ENCODE assay signal across 8 cellular contexts in genomic region chr1:200150721-200151120, GRCh38.
A peak's percentile ranks its signal among the peaks of the same experiment; 100 is the strongest.
DNase-seq lines count a peak whose midpoint lies in the region; ATAC-seq, FAIRE-seq and TF ChIP-seq lines count a peak whose summit lies in the region.

No MANE protein-coding gene starts in this region.

- H3K27me3 Mint-ChIP-seq in astrocyte (ENCODE audit: low read depth, unreplicated experiment), result no peaks in the 10 kb centered on the region
- H3K27me3 Mint-ChIP-seq in progenitor cell of endocrine pancreas, result no peaks in the 10 kb centered on the region

- H3K9me3 Mint-ChIP-seq in astrocyte (ENCODE audit: unreplicated experiment), result no peaks in the 10 kb centered on the region
- H3K9me3 Mint-ChIP-seq in progenitor cell of endocrine pancreas (ENCODE audit: low read depth), result peaks cover 3% of the 10 kb centered on the region

- H2AFZ ChIP-seq in astrocyte (ENCODE audit: low read depth, low read length), result no peak overlapping the region

- H4K20me1 ChIP-seq in astrocyte (ENCODE audit: insufficient read depth, low read length), result no peaks in the 10 kb centered on the region

- H3K4me3 ChIP-seq in BJ (ENCODE audit: low read depth, low read length) (no peak overlapping the region), astrocyte (ENCODE audit: insufficient read depth, low read depth, low read length) (no peak overlapping the region)

- H3K9ac ChIP-seq in astrocyte (ENCODE audit: low read length), result no peak overlapping the region

- H3K4me1 Mint-ChIP-seq in astrocyte (ENCODE audit: low read depth, unreplicated experiment) (peaks cover 15% of the 10 kb centered on the region), progenitor cell of endocrine pancreas (ENCODE audit: low read depth) (peaks cover 17% of the 10 kb centered on the region)

- H3K4me3 Mint-ChIP-seq in astrocyte (ENCODE audit: unreplicated experiment), result no peak overlapping the region
- no peak overlapping the region for H3K4me3 Mint-ChIP-seq in progenitor cell of endocrine pancreas (ENCODE audit: low read depth)

- H3K27me3 ChIP-seq in BJ (ENCODE audit: control insufficient read depth, insufficient read depth, low read length) (no peaks in the 10 kb centered on the region), astrocyte (ENCODE audit: insufficient read depth, low read length) (no peaks in the 10 kb centered on the region)

- H3K36me3 Mint-ChIP-seq in astrocyte (ENCODE audit: low read depth, unreplicated experiment) (no peaks in the 10 kb centered on the region), progenitor cell of endocrine pancreas (ENCODE audit: insufficient read depth) (peaks cover 11% of the 10 kb centered on the region)

- no peak overlapping the region for H3K27ac ChIP-seq in astrocyte (ENCODE audit: low read depth, low read length)

- TF ChIP-seq CTCF in BJ (IDR thresholded peaks at IDR 0.05; ENCODE audit: insufficient read depth, low read depth, low read length) (no peak), astrocyte (IDR thresholded peaks at IDR 0.05; ENCODE audit: insufficient read depth, low read depth, low read length) (no peak), progenitor cell of endocrine pancreas (IDR thresholded peaks at IDR 0.05; ENCODE audit: unreplicated experiment) (no peak)

- H3K4me2 ChIP-seq in astrocyte (ENCODE audit: low read length), result peak overlapping the region; percentile 5

- peak; percentile 40 for ATAC-seq in GM19351 (IDR thresholded peaks at IDR 0.05; ENCODE audit: unreplicated experiment)

- CTCF ChIA-PET in BJ (lab: Yijun Ruan, JAX), result interaction anchor here (0.6 to 1.0 kb wide), 2 partner anchors 11 to 73 kb away, joined by 3 read pairs; no protein-coding TSS in a partner anchor

- H3K9me3 ChIP-seq in astrocyte (ENCODE audit: insufficient read depth, low read depth, low read length), result no peaks in the 10 kb centered on the region

- FAIRE-seq in astrocyte (lab: Jason Lieb, UNC), result no peak

- POLR2A ChIA-PET in BJ (lab: Charles Lee), result no interaction called here

- H3K36me3 ChIP-seq in BJ (ENCODE audit: control insufficient read depth, insufficient read depth, low read length) (no peaks in the 10 kb centered on the region), astrocyte (ENCODE audit: insufficient read depth, low read length) (no peaks in the 10 kb centered on the region)

- no peaks in the 10 kb centered on the region for H3K4me1 ChIP-seq in astrocyte (ENCODE audit: insufficient read depth, low read length)

- peak; percentile 10 for DNase-seq in BJ (ENCODE audit: low read depth)
- DNase-seq in HT1080 (ENCODE audit: low read depth), result peak; percentile 66
- peak; percentile 67 for DNase-seq in astrocyte (ENCODE audit: low read depth)
- no peak for DNase-seq in progenitor cell of endocrine pancreas (ENCODE audit: low spot score, unreplicated experiment)
- no peak for DNase-seq in SKM-1 (lab: John Stamatoyannopoulos, UW; ENCODE audit: unreplicated experiment)
- no peak for DNase-seq in NCI-H2196 (lab: John Stamatoyannopoulos, UW; ENCODE audit: unreplicated experiment)
- no peak for DNase-seq in NCI-H748 treated with DMSO at 0.1 percent for 48 hours (lab: John Stamatoyannopoulos, UW)

- H3K79me2 ChIP-seq in astrocyte (ENCODE audit: insufficient read depth, low read length), result no peaks in the 10 kb centered on the region

- peak overlapping the region; percentile 2 for H3K27ac Mint-ChIP-seq in astrocyte (ENCODE audit: unreplicated experiment)
- H3K27ac Mint-ChIP-seq in progenitor cell of endocrine pancreas, result peak overlapping the region; percentile 85

Comparison
In these comparisons a context has a peak if more than half of its experiments do, and no peak if none do; other contexts are left out.
1. DNase-seq: peak in BJ (single experiment), HT1080 (single experiment) and astrocyte (single experiment); none in progenitor cell of endocrine pancreas (single experiment), SKM-1 (single experiment), NCI-H2196 (single experiment) and NCI-H748 treated with DMSO at 0.1 percent for 48 hours (single experiment).